3 cellular contexts compared by ENCODE assay signal in genomic region chr12:117861691-117862090, GRCh38.
A peak's percentile ranks its signal among the peaks of the same experiment; 100 is the strongest.
TF ChIP-seq lines count a peak whose summit lies in the region.

No MANE protein-coding gene starts in this region.

TF ChIP-seq in HepG2, 621 proteins besides CTCF, POLR2A, EP300 and RAD21:
- TF ChIP-seq MAFF (IDR thresholded peaks at IDR 0.05; ENCODE audit: low read depth, low read length) (peak; percentile 59; the same call in 1 of the 2 replicates), GPN1 (CRISPR knock-in tag; IDR thresholded peaks at IDR 0.05; ENCODE audit: borderline replicate concordance) (no peak), ARID2 (CRISPR knock-in tag; IDR thresholded peaks at IDR 0.05; ENCODE audit: borderline replicate concordance) (no peak), ZNF30 (CRISPR knock-in tag; IDR thresholded peaks at IDR 0.05) (no peak), HNRNPK (IDR thresholded peaks at IDR 0.05; ENCODE audit: low read depth, low read length, poor library complexity, severe bottlenecking) (peak; percentile 26), MAFK (conservative IDR thresholded peaks at IDR 0.05 in 1 of 2, IDR thresholded peaks at IDR 0.05 in 1 of 2; ENCODE audit: low read length in 2 of 2) (peak; percentile 48 to 68; a peak in 3 of 4 replicates)
- TF ChIP-seq, protein P1, sequence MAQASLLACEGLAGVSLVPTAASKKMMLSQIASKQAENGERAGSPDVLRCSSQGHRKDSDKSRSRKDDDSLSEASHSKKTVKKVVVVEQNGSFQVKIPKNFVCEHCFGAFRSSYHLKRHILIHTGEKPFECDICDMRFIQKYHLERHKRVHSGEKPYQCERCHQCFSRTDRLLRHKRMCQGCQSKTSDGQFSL (CRISPR knock-in tag; IDR thresholded peaks at IDR 0.05): no peak

TF ChIP-seq in A549, 52 proteins besides CTCF, POLR2A, EP300 and RAD21:
- TF ChIP-seq, protein P2, sequence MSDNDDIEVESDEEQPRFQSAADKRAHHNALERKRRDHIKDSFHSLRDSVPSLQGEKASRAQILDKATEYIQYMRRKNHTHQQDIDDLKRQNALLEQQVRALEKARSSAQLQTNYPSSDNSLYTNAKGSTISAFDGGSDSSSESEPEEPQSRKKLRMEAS (IDR thresholded peaks at IDR 0.05): no peak
- peak; percentile 61 for TF ChIP-seq MAFK (IDR thresholded peaks at IDR 0.05; ENCODE audit: partially characterized antibody)

TF ChIP-seq in K562, 482 proteins besides CTCF, POLR2A, EP300 and RAD21 (continued from another document):
- no peak for TF ChIP-seq POLR2B (IDR thresholded peaks at IDR 0.05; ENCODE audit: low read depth, partially characterized antibody)
- peak; percentile 58 for TF ChIP-seq ZNF316 (IDR thresholded peaks at IDR 0.05)
